1 cellular context compared by ENCODE assay signal in the genomic region with DNA sequence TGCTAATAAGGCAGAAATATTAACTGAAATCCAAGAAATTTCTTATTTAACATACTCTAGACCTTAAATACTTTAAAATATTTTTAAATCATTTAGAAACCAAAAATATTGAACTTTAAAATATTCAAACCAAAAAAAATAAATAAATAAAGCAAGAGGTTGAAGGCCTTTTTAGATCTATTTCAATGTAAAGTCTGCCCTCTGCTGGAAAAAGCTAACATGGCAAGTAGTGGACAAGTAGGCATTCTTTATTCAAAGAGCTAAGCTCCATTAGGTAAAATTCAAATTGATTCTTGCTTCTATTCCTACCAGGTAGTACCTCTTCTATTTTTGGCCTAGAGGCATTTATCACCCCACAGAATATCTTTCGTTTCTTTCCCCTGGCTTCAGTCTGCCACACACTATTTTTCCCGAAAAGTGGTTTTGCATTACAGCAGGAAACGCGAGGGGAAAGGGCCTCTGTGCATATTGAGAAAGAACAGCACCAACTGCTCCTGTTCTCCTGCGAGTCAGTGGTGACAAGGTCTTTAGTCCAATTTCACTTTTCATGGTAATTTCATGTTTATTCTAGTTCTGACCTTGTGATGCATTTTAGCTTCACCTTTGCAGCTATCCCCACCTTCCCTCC.
TF ChIP-seq lines count a peak whose summit lies in the region.

No MANE protein-coding gene starts in this region.

TF ChIP-seq in GM12878, 131 proteins besides CTCF, POLR2A, EP300 and RAD21:
- peak; percentile 56; the same call in 1 of the 2 replicates for TF ChIP-seq ZNF384 (IDR thresholded peaks at IDR 0.05; ENCODE audit: borderline replicate concordance, low read depth, low read length)
- peak; percentile 41; the same call in 1 of the 2 replicates for TF ChIP-seq SMC3 (IDR thresholded peaks at IDR 0.05; ENCODE audit: borderline replicate concordance, low read length)
- TF ChIP-seq ATF7 (IDR thresholded peaks at IDR 0.05; ENCODE audit: low read depth), result no peak
